ENCODE assay signal across 8 cellular contexts in genomic region chr5:69415584-69415958, GRCh38. TPM values are rescaled to one million over a fixed set of nuclear protein-coding genes. Genes with fewer than 3 reads are reported as not detected.
A peak's percentile ranks its signal among the peaks of the same experiment; 100 is the strongest.
DNase-seq lines count a peak whose midpoint lies in the region; ATAC-seq and TF ChIP-seq lines count a peak whose summit lies in the region.

No MANE protein-coding gene starts in this region.

- H4K20me1 ChIP-seq in hepatocyte (ENCODE audit: insufficient read depth, poor library complexity, severe bottlenecking): no peaks in the 10 kb centered on the region

- no peaks in the 10 kb centered on the region for H3K9me2 ChIP-seq in hepatocyte (replicated peaks; ENCODE audit: insufficient read depth)

- no peak for TF ChIP-seq CTCF in VCaP (conservative IDR thresholded peaks at IDR 0.05)
- TF ChIP-seq CTCF in hepatocyte (IDR thresholded peaks at IDR 0.05; ENCODE audit: poor library complexity): no peak

- H3K27me3 ChIP-seq in hepatocyte: no peaks in the 10 kb centered on the region

- peak overlapping the region; percentile 76 for H2AFZ ChIP-seq in hepatocyte

- H3K27ac ChIP-seq in VCaP (peak overlapping the region; percentile 99), hepatocyte (peak overlapping the region; percentile 99), skin epidermis (peak overlapping the region; percentile 40 to 92 (median 78))

- ATAC-seq in GM21526 (IDR thresholded peaks at IDR 0.05; ENCODE audit: low FRiP score, unreplicated experiment) (no peak), GM21423 (IDR thresholded peaks at IDR 0.05; ENCODE audit: unreplicated experiment) (no peak)

- H3K36me3 ChIP-seq in hepatocyte (replicated peaks; ENCODE audit: insufficient read depth, low read depth): no peaks in the 10 kb centered on the region

- no peaks in the 10 kb centered on the region for H3K4me1 ChIP-seq in hepatocyte (ENCODE audit: insufficient read depth)

- peak; percentile 2 for DNase-seq in NCI-H187 treated with DMSO at 0.1 percent for 48 hours (lab: John Stamatoyannopoulos, UW)
- DNase-seq in NCI-H187 (lab: John Stamatoyannopoulos, UW): no peak
- DNase-seq in hepatocyte (ENCODE audit: low spot score): peak; percentile 32
- DNase-seq in activated CD8-positive, alpha-beta memory T cell treated with anti-CD3 and anti-CD28 coated beads for 24 hours: no peak

- peak overlapping the region; percentile 81 for H3K4me2 ChIP-seq in hepatocyte

- peaks cover 47% of the 10 kb centered on the region for H3K79me2 ChIP-seq in hepatocyte

- H3K4me3 ChIP-seq in hepatocyte (peak overlapping the region; percentile 77), skin epidermis (peak overlapping the region; percentile 48 to 80 (median 65))

- 13% methylated on average over 18 of the region's 18 CpGs for WGBS in hepatocyte (ENCODE audit: low lambda C conversion rate, missing lambda C conversion rate)

- no peaks in the 10 kb centered on the region for H3K9me3 ChIP-seq in hepatocyte (ENCODE audit: low read depth)

RNA-seq across cellular contexts. Expression of gene MARVELD2, which starts 0.7 kb away (rescaled TPM):
- 43.5 and 45.4 TPM in 2 replicates for total RNA-seq in hepatocyte
- polyA plus RNA-seq in hepatocyte: 19.6 and 26.4 TPM in 2 replicates

RNA-seq across cellular contexts. Expression of gene RAD17, which starts 46.0 kb away (rescaled TPM):
- 20.2 and 33.8 TPM in 2 replicates for total RNA-seq in hepatocyte
- 21.3 and 21.7 TPM in 2 replicates for polyA plus RNA-seq in hepatocyte

RNA-seq across cellular contexts. Expression of gene AK6, which starts 46.3 kb away (rescaled TPM):
- 41.3 and 43.2 TPM in 2 replicates for total RNA-seq in hepatocyte
- polyA plus RNA-seq in hepatocyte: 74.1 and 89.7 TPM in 2 replicates

RNA-seq across cellular contexts. Expression of gene TAF9, which starts 46.3 kb away (rescaled TPM):
- 75.5 and 81.6 TPM in 2 replicates for total RNA-seq in hepatocyte
- polyA plus RNA-seq in hepatocyte: 112 and 126 TPM in 2 replicates

Comparison
In these comparisons a context has a peak if more than half of its experiments do, and no peak if none do; other contexts are left out.
1. DNase-seq: peak in NCI-H187 treated with DMSO at 0.1 percent for 48 hours (single experiment) and hepatocyte (single experiment); none in NCI-H187 (0 of 2) and activated CD8-positive, alpha-beta memory T cell treated with anti-CD3 and anti-CD28 coated beads for 24 hours (single experiment).
2. Peak in every context shown above with its lines, with median percentiles within 50 percentile points of each other: H3K27ac ChIP-seq.